1 cellular context compared by ENCODE assay signal in genomic region chr13:102690883-102691282, GRCh38.
TF ChIP-seq lines count a peak whose summit lies in the region.

No MANE protein-coding gene starts in this region.

TF ChIP-seq in SK-N-SH treated with all-trans-retinoic acid at 6 μM for 48 hours, 23 proteins besides CTCF, POLR2A, EP300 and RAD21 (continued from another document):
- no peak for TF ChIP-seq TCF4 (CRISPR knock-in tag; IDR thresholded peaks at IDR 0.05; ENCODE audit: borderline replicate concordance)
- TF ChIP-seq ISL1 (CRISPR knock-in tag; IDR thresholded peaks at IDR 0.05): no peak
